ENCODE assay signal across 1 cellular context in genomic region chr2:30232027-30232800, GRCh38.
A peak's percentile ranks its signal among the peaks of the same experiment; 100 is the strongest.
TF ChIP-seq lines count a peak whose summit lies in the region.

No MANE protein-coding gene starts in this region.

TF ChIP-seq in K562, 482 proteins besides CTCF, POLR2A, EP300 and RAD21 (continued from another document and continues in another):
- TF ChIP-seq USF2 (CRISPR knock-in tag; IDR thresholded peaks at IDR 0.05) (peak; percentile 56), ZFPM2 (CRISPR knock-in tag; IDR thresholded peaks at IDR 0.05) (no peak), TSHZ1 (CRISPR knock-in tag; IDR thresholded peaks at IDR 0.05) (no peak), NCOA6 (IDR thresholded peaks at IDR 0.05) (peak; percentile 65), HOXB6 (CRISPR knock-in tag; IDR thresholded peaks at IDR 0.05; ENCODE audit: borderline replicate concordance) (no peak), ZNF253 (CRISPR knock-in tag; conservative IDR thresholded peaks at IDR 0.05) (no peak), BCOR (IDR thresholded peaks at IDR 0.05) (no peak), GTF2E2 (tag; IDR thresholded peaks at IDR 0.05) (no peak), CSDE1 (IDR thresholded peaks at IDR 0.05) (no peak), MTA2 (IDR thresholded peaks at IDR 0.05; ENCODE audit: low read depth) (no peak), DPF2 (IDR thresholded peaks at IDR 0.05) (no peak), CREB1 (IDR thresholded peaks at IDR 0.05) (0 out of 2 replicates have a peak, but pooled peaks have one; percentile 8), CREB1 (CRISPR knock-in tag; IDR thresholded peaks at IDR 0.05) (peak; percentile 24; the same call in 1 of the 2 replicates), CREBBP (IDR thresholded peaks at IDR 0.05; ENCODE audit: low read depth, low read length) (no peak), ZNF384 (IDR thresholded peaks at IDR 0.05; ENCODE audit: low read depth, low read length) (no peak), ETV5 (CRISPR knock-in tag; IDR thresholded peaks at IDR 0.05; ENCODE audit: low read depth) (no peak), POLR2G (IDR thresholded peaks at IDR 0.05; ENCODE audit: low read depth, low read length) (0 out of 2 replicates have a peak, but pooled peaks have one; percentile 7), SNIP1 (IDR thresholded peaks at IDR 0.05; ENCODE audit: low read depth) (no peak), NRF1 (conservative IDR thresholded peaks at IDR 0.05 in 1 of 2, IDR thresholded peaks at IDR 0.05 in 1 of 2) (peak in 1 of 2 experiments; percentile 35; a peak in 1 of 4 replicates), NFIC (IDR thresholded peaks at IDR 0.05) (no peak), E2F8 (IDR thresholded peaks at IDR 0.05; ENCODE audit: low read depth, partially characterized antibody) (no peak), SNRNP70 (optimal IDR thresholded peaks at IDR 0.05; ENCODE audit: low read depth, low read length) (no peak), ZNF436 (CRISPR knock-in tag; IDR thresholded peaks at IDR 0.05) (no peak), TFAP4 (CRISPR knock-in tag; IDR thresholded peaks at IDR 0.05; ENCODE audit: borderline replicate concordance) (peak; percentile 24; the same call in 1 of the 2 replicates), CXXC5 (CRISPR knock-in tag; IDR thresholded peaks at IDR 0.05) (peak; percentile 40), ZNF3 (CRISPR knock-in tag; IDR thresholded peaks at IDR 0.05) (no peak), NR4A1 (CRISPR knock-in tag; IDR thresholded peaks at IDR 0.05) (no peak), NR4A1 (tag; IDR thresholded peaks at IDR 0.05) (no peak), RBBP5 (IDR thresholded peaks at IDR 0.05; ENCODE audit: borderline replicate concordance, insufficient read depth, low read length, poor library complexity, severe bottlenecking) (peak; percentile 57), CHD4 (IDR thresholded peaks at IDR 0.05; ENCODE audit: insufficient read depth, insufficient replicate concordance, low read depth, low read length, poor library complexity, severe bottlenecking) (no peak), TFAM (CRISPR knock-in tag; conservative IDR thresholded peaks at IDR 0.05) (no peak), PATZ1 (CRISPR knock-in tag; IDR thresholded peaks at IDR 0.05; ENCODE audit: borderline replicate concordance) (no peak), MGA (IDR thresholded peaks at IDR 0.05) (peak; percentile 32; the same call in 1 of the 2 replicates), ZNF395 (CRISPR knock-in tag; IDR thresholded peaks at IDR 0.05) (0 out of 2 replicates have a peak, but pooled peaks have one; percentile 38), TGIF2 (CRISPR knock-in tag; IDR thresholded peaks at IDR 0.05) (0 out of 2 replicates have a peak, but pooled peaks have one; percentile 25), BACH1 (tag; IDR thresholded peaks at IDR 0.05) (no peak), USF1 (CRISPR knock-in tag; IDR thresholded peaks at IDR 0.05) (peak; percentile 66)
